In the genomic region with DNA sequence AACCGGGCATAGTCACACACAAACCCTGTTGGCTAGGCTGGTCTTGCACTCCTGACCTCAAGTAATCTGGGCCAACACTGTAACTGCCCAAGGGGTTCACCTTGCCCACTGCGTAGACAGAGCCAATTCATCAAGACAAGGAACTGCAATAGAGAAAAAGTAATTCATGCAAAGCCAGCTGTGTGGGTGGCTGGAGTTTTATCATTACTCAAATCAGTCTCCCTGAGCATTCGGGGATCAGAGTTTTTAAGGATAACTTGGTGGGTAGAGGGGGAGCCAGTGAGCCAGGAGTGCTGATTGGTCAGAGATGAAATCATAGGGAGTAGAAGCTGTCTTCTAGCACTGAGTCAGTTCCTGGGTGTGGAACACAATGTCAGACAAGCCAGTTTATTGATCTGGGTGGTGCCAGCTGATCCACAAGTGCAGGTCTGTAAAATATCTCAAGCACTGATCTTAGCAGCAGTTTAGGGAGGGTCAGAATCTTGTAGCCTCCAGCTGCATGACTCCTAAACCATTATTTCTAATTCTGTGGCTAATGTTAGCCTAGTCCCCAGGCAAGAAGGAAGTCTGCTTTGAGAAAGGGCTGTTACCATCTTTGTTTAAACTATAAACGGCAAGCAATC, we compare ENCODE assay signal across 8 cellular contexts. TPM values are rescaled to one million over a fixed set of nuclear protein-coding genes. Genes with fewer than 3 reads are reported as not detected.
DNase-seq lines count a peak whose midpoint lies in the region; ATAC-seq and TF ChIP-seq lines count a peak whose summit lies in the region.
"Had no signal": no experiment of that assay in that cellular context is flagged by ENCODE, and none has a peak within 500 bp of the region (broad histone marks: within the 10 kb centered on the region; RNA-seq: fewer than 3 reads in every experiment).

No MANE protein-coding gene starts in this region.

- DNase-seq in RKO (ENCODE audit: low spot score) (peak; percentile 88), putamen (ENCODE audit: low spot score) (peak; percentile 73), NCI-H69 (lab: John Stamatoyannopoulos, UW) (no peak), SJCRH30 (no peak)
- DNase-seq: naive B cell had no signal

- CTCF ChIA-PET in HEK293 (lab: Yijun Ruan, JAX), result interaction anchor here (0.9 to 1.3 kb wide), 2 partner anchors 28 to 64 kb away, joined by 3 to 5 read pairs; no protein-coding TSS in a partner anchor

- H3K36me3 ChIP-seq in HEK293 (ENCODE audit: control insufficient read depth in 2 of 2, insufficient read depth in 1 of 2, low read length in 2 of 2) (no peaks in the 10 kb centered on the region), SJCRH30 (no peaks in the 10 kb centered on the region)

- H3K27ac ChIP-seq in HEK293 (ENCODE audit: extremely low read depth, low read depth, low read length) (no peak overlapping the region), cingulate gyrus (ENCODE audit: low read depth, low read length) (peak overlapping the region; percentile 19), SJCRH30 (no peak overlapping the region)

- peaks cover 18% of the 10 kb centered on the region for H3K4me1 ChIP-seq in HEK293 (ENCODE audit: control insufficient read depth, insufficient read depth, low read length)
- H3K4me1 ChIP-seq in SJCRH30, result no peaks in the 10 kb centered on the region

- H3K4me3 ChIP-seq in HEK293 (ENCODE audit: low read depth, low read length) (no peak overlapping the region), SJCRH30 (no peak overlapping the region)

- POLR2A ChIA-PET in HEK293 (lab: Yijun Ruan, JAX), result no interaction called here

- no peaks in the 10 kb centered on the region for H3K9me3 ChIP-seq in HEK293 (ENCODE audit: control insufficient read depth, insufficient read depth, low read depth, low read length)
- H3K9me3 ChIP-seq in SJCRH30 (replicated peaks), result no peaks in the 10 kb centered on the region

- TF ChIP-seq CTCF in HEK293 (tag by site-specific recombination; IDR thresholded peaks at IDR 0.05), result 0 out of 2 replicates have a peak, but pooled peaks have one; percentile 30

- ATAC-seq in GM21447 (IDR thresholded peaks at IDR 0.05; ENCODE audit: unreplicated experiment), result no peak

- no peaks in the 10 kb centered on the region for H3K27me3 ChIP-seq in SJCRH30

TF ChIP-seq in HEK293, 187 proteins besides CTCF, POLR2A, EP300 and RAD21 (continues in another document):
- TF ChIP-seq, protein P1, sequence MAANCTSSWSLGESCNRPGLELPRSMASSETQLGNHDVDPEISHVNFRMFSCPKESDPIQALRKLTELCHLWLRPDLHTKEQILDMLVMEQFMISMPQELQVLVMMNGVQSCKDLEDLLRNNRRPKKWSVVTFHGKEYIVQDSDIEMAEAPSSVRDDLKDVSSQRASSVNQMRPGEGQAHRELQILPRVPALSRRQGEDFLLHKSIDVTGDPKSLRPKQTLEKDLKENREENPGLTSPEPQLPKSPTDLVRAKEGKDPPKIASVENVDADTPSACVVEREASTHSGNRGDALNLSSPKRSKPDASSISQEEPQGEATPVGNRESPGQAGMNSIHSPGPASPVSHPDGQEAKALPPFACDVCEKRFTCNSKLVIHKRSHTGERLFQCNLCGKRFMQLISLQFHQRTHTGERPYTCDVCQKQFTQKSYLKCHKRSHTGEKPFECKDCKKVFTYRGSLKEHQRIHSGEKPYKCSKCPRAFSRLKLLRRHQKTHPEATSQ (tag by site-specific recombination; IDR thresholded peaks at IDR 0.05), result no peak
- TF ChIP-seq ZNF707 (tag by site-specific recombination; IDR thresholded peaks at IDR 0.05) (no peak), ZNF350 (tag by site-specific recombination; IDR thresholded peaks at IDR 0.05) (no peak), ZNF341 (tag by site-specific recombination; IDR thresholded peaks at IDR 0.05; ENCODE audit: low read depth) (peak; percentile 38), GLI2 (tag by site-specific recombination; IDR thresholded peaks at IDR 0.05; ENCODE audit: borderline replicate concordance, low read depth) (no peak), ZNF776 (tag by site-specific recombination; IDR thresholded peaks at IDR 0.05; ENCODE audit: borderline replicate concordance) (no peak), ZSCAN23 (tag by site-specific recombination; IDR thresholded peaks at IDR 0.05) (no peak), ZNF133 (tag by site-specific recombination; IDR thresholded peaks at IDR 0.05) (no peak), ZNF76 (tag by site-specific recombination; IDR thresholded peaks at IDR 0.05; ENCODE audit: borderline replicate concordance, low read depth) (no peak), HOXC10 (CRISPR knock-in tag; IDR thresholded peaks at IDR 0.05) (no peak), ZNF311 (tag by site-specific recombination; IDR thresholded peaks at IDR 0.05; ENCODE audit: borderline replicate concordance) (no peak), ZFHX2 (tag by site-specific recombination; conservative IDR thresholded peaks at IDR 0.05) (peak; percentile 37), ZNF768 (tag by site-specific recombination; IDR thresholded peaks at IDR 0.05) (no peak), HOXD13 (CRISPR knock-in tag; IDR thresholded peaks at IDR 0.05; ENCODE audit: borderline replicate concordance) (no peak), SP2 (tag by site-specific recombination; IDR thresholded peaks at IDR 0.05) (0 out of 2 replicates have a peak, but pooled peaks have one; percentile 14), ZNF548 (tag by site-specific recombination; IDR thresholded peaks at IDR 0.05) (no peak), ZNF184 (tag by site-specific recombination; IDR thresholded peaks at IDR 0.05) (no peak), ZBTB48 (tag by site-specific recombination; IDR thresholded peaks at IDR 0.05) (0 out of 2 replicates have a peak, but pooled peaks have one; percentile 25), ZNF571 (tag by site-specific recombination; IDR thresholded peaks at IDR 0.05) (no peak), ZNF501 (tag by site-specific recombination; IDR thresholded peaks at IDR 0.05) (no peak), ZNF174 (tag by site-specific recombination; IDR thresholded peaks at IDR 0.05) (no peak), EGR2 (tag by site-specific recombination; IDR thresholded peaks at IDR 0.05; ENCODE audit: low read depth) (no peak), ZNF549 (tag by site-specific recombination; IDR thresholded peaks at IDR 0.05) (no peak), ZBTB17 (tag by site-specific recombination; IDR thresholded peaks at IDR 0.05) (peak; percentile 92)
- TF ChIP-seq, protein P2, sequence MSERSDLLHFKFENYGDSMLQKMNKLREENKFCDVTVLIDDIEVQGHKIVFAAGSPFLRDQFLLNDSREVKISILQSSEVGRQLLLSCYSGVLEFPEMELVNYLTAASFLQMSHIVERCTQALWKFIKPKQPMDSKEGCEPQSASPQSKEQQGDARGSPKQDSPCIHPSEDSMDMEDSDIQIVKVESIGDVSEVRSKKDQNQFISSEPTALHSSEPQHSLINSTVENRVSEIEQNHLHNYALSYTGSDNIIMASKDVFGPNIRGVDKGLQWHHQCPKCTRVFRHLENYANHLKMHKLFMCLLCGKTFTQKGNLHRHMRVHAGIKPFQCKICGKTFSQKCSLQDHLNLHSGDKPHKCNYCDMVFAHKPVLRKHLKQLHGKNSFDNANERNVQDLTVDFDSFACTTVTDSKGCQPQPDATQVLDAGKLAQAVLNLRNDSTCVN (tag by site-specific recombination; optimal IDR thresholded peaks at IDR 0.05), result no peak
- TF ChIP-seq, protein P3, sequence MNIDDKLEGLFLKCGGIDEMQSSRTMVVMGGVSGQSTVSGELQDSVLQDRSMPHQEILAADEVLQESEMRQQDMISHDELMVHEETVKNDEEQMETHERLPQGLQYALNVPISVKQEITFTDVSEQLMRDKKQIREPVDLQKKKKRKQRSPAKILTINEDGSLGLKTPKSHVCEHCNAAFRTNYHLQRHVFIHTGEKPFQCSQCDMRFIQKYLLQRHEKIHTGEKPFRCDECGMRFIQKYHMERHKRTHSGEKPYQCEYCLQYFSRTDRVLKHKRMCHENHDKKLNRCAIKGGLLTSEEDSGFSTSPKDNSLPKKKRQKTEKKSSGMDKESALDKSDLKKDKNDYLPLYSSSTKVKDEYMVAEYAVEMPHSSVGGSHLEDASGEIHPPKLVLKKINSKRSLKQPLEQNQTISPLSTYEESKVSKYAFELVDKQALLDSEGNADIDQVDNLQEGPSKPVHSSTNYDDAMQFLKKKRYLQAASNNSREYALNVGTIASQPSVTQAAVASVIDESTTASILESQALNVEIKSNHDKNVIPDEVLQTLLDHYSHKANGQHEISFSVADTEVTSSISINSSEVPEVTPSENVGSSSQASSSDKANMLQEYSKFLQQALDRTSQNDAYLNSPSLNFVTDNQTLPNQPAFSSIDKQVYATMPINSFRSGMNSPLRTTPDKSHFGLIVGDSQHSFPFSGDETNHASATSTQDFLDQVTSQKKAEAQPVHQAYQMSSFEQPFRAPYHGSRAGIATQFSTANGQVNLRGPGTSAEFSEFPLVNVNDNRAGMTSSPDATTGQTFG (tag by site-specific recombination; IDR thresholded peaks at IDR 0.05; ENCODE audit: borderline replicate concordance), result no peak
- TF ChIP-seq, protein P4, sequence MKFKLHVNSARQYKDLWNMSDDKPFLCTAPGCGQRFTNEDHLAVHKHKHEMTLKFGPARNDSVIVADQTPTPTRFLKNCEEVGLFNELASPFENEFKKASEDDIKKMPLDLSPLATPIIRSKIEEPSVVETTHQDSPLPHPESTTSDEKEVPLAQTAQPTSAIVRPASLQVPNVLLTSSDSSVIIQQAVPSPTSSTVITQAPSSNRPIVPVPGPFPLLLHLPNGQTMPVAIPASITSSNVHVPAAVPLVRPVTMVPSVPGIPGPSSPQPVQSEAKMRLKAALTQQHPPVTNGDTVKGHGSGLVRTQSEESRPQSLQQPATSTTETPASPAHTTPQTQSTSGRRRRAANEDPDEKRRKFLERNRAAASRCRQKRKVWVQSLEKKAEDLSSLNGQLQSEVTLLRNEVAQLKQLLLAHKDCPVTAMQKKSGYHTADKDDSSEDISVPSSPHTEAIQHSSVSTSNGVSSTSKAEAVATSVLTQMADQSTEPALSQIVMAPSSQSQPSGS (tag by site-specific recombination; IDR thresholded peaks at IDR 0.05; ENCODE audit: low read depth), result no peak
- TF ChIP-seq, protein P5, sequence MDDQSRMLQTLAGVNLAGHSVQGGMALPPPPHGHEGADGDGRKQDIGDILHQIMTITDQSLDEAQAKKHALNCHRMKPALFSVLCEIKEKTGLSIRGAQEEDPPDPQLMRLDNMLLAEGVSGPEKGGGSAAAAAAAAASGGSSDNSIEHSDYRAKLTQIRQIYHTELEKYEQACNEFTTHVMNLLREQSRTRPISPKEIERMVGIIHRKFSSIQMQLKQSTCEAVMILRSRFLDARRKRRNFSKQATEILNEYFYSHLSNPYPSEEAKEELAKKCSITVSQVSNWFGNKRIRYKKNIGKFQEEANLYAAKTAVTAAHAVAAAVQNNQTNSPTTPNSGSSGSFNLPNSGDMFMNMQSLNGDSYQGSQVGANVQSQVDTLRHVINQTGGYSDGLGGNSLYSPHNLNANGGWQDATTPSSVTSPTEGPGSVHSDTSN (CRISPR knock-in tag; IDR thresholded peaks at IDR 0.05), result no peak

RNA-seq across cellular contexts. Expression of a gene that starts 15.6 kb away (rescaled TPM):
- not detected in 2 replicates for total RNA-seq in SJCRH30 (2014; rRNA removed; shearing (Covaris generic))

RNA-seq across cellular contexts. Expression of a gene that starts 53.1 kb away (rescaled TPM):
- 63.2 and 64.7 TPM in 2 replicates for total RNA-seq in SJCRH30 (2014; rRNA removed; shearing (Covaris generic))

Comparison
In these comparisons a context has a peak if more than half of its experiments do, and no peak if none do; other contexts are left out.
1. DNase-seq: peak in RKO (single experiment) and putamen (single experiment); none in NCI-H69 (single experiment) and SJCRH30 (0 of 2).